In the genomic region with DNA sequence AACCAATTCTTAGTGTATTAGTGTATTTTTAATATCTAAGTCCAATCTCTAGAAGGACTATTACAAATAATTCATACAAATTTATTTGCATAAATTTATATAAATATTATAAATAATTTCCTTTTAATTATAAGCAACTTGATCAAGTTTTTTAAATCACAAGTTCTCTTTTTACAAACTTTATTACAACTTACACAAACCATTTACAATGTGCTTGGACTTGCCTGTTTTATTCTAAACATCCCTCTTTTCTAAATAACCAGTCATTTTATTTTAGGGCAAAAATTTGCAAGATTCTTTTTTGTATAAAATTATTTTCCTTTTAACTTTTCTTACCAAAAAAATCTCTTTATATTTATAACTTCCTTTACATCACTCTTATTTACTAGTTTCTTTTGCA, we compare ENCODE assay signal across 1 cellular context.
TF ChIP-seq lines count a peak whose summit lies in the region.

No MANE protein-coding gene starts in this region.

TF ChIP-seq in HEK293, 187 proteins besides CTCF, POLR2A, EP300 and RAD21 (continued from another document):
- TF ChIP-seq, protein P1, sequence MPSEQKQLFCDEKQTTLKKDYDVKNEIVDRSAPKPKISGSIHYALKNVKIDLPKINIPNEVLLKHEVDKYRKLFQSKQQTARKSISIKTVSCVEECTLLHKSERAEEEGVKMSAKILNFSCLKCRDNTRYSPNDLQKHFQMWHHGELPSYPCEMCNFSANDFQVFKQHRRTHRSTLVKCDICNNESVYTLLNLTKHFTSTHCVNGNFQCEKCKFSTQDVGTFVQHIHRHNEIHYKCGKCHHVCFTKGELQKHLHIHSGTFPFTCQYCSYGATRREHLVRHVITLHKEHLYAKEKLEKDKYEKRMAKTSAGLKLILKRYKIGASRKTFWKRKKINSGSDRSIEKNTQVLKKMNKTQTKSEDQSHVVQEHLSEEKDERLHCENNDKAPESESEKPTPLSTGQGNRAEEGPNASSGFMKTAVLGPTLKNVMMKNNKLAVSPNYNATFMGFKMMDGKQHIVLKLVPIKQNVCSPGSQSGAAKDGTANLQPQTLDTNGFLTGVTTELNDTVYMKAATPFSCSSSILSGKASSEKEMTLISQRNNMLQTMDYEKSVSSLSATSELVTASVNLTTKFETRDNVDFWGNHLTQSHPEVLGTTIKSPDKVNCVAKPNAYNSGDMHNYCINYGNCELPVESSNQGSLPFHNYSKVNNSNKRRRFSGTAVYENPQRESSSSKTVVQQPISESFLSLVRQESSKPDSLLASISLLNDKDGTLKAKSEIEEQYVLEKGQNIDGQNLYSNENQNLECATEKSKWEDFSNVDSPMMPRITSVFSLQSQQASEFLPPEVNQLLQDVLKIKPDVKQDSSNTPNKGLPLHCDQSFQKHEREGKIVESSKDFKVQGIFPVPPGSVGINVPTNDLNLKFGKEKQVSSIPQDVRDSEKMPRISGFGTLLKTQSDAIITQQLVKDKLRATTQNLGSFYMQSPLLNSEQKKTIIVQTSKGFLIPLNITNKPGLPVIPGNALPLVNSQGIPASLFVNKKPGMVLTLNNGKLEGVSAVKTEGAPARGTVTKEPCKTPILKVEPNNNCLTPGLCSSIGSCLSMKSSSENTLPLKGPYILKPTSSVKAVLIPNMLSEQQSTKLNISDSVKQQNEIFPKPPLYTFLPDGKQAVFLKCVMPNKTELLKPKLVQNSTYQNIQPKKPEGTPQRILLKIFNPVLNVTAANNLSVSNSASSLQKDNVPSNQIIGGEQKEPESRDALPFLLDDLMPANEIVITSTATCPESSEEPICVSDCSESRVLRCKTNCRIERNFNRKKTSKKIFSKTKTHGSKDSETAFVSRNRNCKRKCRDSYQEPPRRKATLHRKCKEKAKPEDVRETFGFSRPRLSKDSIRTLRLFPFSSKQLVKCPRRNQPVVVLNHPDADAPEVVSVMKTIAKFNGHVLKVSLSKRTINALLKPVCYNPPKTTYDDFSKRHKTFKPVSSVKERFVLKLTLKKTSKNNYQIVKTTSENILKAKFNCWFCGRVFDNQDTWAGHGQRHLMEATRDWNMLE (tag by site-specific recombination; conservative IDR thresholded peaks at IDR 0.05; ENCODE audit: low read depth): 0 out of 2 replicates have a peak, but pooled peaks have one; percentile 26
- TF ChIP-seq MZF1 (tag by site-specific recombination; IDR thresholded peaks at IDR 0.05; ENCODE audit: borderline replicate concordance): no peak
- TF ChIP-seq, protein P2, sequence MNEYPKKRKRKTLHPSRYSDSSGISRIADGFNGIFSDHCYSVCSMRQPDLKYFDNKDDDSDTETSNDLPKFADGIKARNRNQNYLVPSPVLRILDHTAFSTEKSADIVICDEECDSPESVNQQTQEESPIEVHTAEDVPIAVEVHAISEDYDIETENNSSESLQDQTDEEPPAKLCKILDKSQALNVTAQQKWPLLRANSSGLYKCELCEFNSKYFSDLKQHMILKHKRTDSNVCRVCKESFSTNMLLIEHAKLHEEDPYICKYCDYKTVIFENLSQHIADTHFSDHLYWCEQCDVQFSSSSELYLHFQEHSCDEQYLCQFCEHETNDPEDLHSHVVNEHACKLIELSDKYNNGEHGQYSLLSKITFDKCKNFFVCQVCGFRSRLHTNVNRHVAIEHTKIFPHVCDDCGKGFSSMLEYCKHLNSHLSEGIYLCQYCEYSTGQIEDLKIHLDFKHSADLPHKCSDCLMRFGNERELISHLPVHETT (tag by site-specific recombination; IDR thresholded peaks at IDR 0.05): no peak
- TF ChIP-seq, protein P3, sequence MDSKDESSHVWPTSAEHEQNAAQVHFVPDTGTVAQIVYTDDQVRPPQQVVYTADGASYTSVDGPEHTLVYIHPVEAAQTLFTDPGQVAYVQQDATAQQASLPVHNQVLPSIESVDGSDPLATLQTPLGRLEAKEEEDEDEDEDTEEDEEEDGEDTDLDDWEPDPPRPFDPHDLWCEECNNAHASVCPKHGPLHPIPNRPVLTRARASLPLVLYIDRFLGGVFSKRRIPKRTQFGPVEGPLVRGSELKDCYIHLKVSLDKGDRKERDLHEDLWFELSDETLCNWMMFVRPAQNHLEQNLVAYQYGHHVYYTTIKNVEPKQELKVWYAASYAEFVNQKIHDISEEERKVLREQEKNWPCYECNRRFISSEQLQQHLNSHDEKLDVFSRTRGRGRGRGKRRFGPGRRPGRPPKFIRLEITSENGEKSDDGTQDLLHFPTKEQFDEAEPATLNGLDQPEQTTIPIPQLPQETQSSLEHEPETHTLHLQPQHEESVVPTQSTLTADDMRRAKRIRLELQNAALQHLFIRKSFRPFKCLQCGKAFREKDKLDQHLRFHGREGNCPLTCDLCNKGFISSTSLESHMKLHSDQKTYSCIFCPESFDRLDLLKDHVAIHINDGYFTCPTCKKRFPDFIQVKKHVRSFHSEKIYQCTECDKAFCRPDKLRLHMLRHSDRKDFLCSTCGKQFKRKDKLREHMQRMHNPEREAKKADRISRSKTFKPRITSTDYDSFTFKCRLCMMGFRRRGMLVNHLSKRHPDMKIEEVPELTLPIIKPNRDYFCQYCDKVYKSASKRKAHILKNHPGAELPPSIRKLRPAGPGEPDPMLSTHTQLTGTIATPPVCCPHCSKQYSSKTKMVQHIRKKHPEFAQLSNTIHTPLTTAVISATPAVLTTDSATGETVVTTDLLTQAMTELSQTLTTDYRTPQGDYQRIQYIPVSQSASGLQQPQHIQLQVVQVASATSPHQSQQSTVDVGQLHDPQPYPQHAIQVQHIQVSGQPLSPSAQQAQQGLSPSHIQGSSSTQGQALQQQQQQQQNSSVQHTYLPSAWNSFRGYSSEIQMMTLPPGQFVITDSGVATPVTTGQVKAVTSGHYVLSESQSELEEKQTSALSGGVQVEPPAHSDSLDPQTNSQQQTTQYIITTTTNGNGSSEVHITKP (tag by site-specific recombination; IDR thresholded peaks at IDR 0.05): no peak
- TF ChIP-seq, protein P4, sequence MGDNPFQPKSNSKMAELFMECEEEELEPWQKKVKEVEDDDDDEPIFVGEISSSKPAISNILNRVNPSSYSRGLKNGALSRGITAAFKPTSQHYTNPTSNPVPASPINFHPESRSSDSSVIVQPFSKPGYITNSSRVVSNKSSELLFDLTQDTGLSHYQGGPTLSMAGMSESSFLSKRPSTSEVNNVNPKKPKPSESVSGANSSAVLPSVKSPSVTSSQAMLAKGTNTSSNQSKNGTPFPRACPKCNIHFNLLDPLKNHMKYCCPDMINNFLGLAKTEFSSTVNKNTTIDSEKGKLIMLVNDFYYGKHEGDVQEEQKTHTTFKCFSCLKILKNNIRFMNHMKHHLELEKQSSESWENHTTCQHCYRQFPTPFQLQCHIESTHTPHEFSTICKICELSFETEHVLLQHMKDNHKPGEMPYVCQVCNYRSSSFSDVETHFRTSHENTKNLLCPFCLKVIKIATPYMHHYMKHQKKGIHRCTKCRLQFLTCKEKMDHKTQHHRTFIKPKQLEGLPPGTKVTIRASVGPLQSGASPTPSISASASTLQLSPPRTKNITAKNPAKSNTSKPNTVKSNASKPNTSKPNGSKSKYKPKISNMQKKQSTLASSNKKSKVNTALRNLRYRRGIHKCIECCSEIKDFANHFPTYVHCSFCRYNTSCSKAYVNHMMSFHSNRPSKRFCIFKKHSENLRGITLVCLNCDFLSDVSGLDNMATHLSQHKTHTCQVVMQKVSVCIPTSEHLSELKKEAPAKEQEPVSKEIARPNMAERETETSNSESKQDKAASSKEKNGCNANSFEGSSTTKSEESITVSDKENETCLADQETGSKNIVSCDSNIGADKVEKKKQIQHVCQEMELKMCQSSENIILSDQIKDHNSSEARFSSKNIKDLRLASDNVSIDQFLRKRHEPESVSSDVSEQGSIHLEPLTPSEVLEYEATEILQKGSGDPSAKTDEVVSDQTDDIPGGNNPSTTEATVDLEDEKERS (tag by site-specific recombination; IDR thresholded peaks at IDR 0.05): 0 out of 2 replicates have a peak, but pooled peaks have one; percentile 38
